In genomic region chr10:132580157-132580556, GRCh38 we compare ENCODE assay signal across 17 cellular contexts.
"Had no signal": no experiment of that assay in that cellular context is flagged by ENCODE, and none has a peak within 500 bp of the region (broad histone marks: within the 10 kb centered on the region; RNA-seq: fewer than 3 reads in every experiment).

No MANE protein-coding gene starts in this region.

- DNase-seq: activated CD4-positive, alpha-beta T cell treated with anti-CD3 and anti-CD28 coated beads for 4 hours; activated naive CD4-positive, alpha-beta T cell treated with anti-CD3 and anti-CD28 coated beads for 36 hours; cortex of kidney; effector memory CD4-positive, alpha-beta T cell; hypothalamus; left cardiac atrium; mucosa of descending colon; stimulated activated CD4-positive, alpha-beta T cell treated with anti-CD3 and anti-CD28 coated beads, Interleukin-4, amount 100 ng/mL, for 1 hour; stimulated activated CD8-positive, alpha-beta memory T cell treated with anti-CD3 and anti-CD28 coated beads, Interleukin-4, amount 100 ng/mL, for 48 hours; stimulated activated naive CD8-positive, alpha-beta T cell treated with anti-CD3 and anti-CD28 coated beads, Interleukin-15, amount 100 ng/mL, for 72 hours; testis; WERI-Rb-1 had no signal

- H3K27me3 Mint-ChIP-seq: central memory CD8-positive, alpha-beta T cell had no signal

- H3K9me3 Mint-ChIP-seq: activated naive CD4-positive, alpha-beta T cell treated with anti-CD3 and anti-CD28 coated beads for 36 hours; activated T-helper 1 cell treated with anti-CD3 and anti-CD28 coated beads, Interleukin-12 subunit alpha, Interleukin-12 subunit beta, Interleukin-2, Interleukin-4 antibody, amounts not matched to agents 30 ng/mL and 10 ng/mL and 1 ng/mL, durations not matched to agents 14 hours and 24 hours and 36 hours; central memory CD8-positive, alpha-beta T cell; nephron; stimulated activated naive CD8-positive, alpha-beta T cell treated with anti-CD3 and anti-CD28 coated beads, Interleukin-15, amount 100 ng/mL, for 72 hours; T-helper 2 cell treated with Interferon-gamma antibody and Interleukin-4, amounts not matched to agents 5 μg/mL and 100 μg/mL, for 36 hours had no signal

- H3K4me3 Mint-ChIP-seq: activated naive CD4-positive, alpha-beta T cell treated with anti-CD3 and anti-CD28 coated beads for 36 hours; activated T-helper 1 cell treated with anti-CD3 and anti-CD28 coated beads, Interleukin-12 subunit alpha, Interleukin-12 subunit beta, Interleukin-2, Interleukin-4 antibody, amounts not matched to agents 30 ng/mL and 10 ng/mL and 1 ng/mL, durations not matched to agents 14 hours and 24 hours and 36 hours; central memory CD8-positive, alpha-beta T cell; nephron; stimulated activated naive CD8-positive, alpha-beta T cell treated with anti-CD3 and anti-CD28 coated beads, Interleukin-15, amount 100 ng/mL, for 72 hours; T-helper 2 cell treated with Interferon-gamma antibody and Interleukin-4, amounts not matched to agents 5 μg/mL and 100 μg/mL, for 36 hours had no signal

- H3K36me3 ChIP-seq: WERI-Rb-1 had no signal

- H3K27ac ChIP-seq: epithelial cell of prostate, testis, WERI-Rb-1 had no signal

- H3K27ac Mint-ChIP-seq: activated naive CD4-positive, alpha-beta T cell treated with anti-CD3 and anti-CD28 coated beads for 36 hours; activated T-helper 1 cell treated with anti-CD3 and anti-CD28 coated beads, Interleukin-12 subunit alpha, Interleukin-12 subunit beta, Interleukin-2, Interleukin-4 antibody, amounts not matched to agents 30 ng/mL and 10 ng/mL and 1 ng/mL, durations not matched to agents 14 hours and 24 hours and 36 hours; stimulated activated naive CD8-positive, alpha-beta T cell treated with anti-CD3 and anti-CD28 coated beads, Interleukin-15, amount 100 ng/mL, for 72 hours; T-helper 2 cell treated with Interferon-gamma antibody and Interleukin-4, amounts not matched to agents 5 μg/mL and 100 μg/mL, for 36 hours had no signal

- H3K27me3 ChIP-seq: testis had no signal

- ATAC-seq: left cardiac atrium; mucosa of descending colon; stimulated activated naive CD8-positive, alpha-beta T cell treated with anti-CD3 and anti-CD28 coated beads, Interleukin-15, amount 100 ng/mL, for 72 hours had no signal

- H3K9me3 ChIP-seq: mucosa of descending colon, testis had no signal

- H3K4me3 ChIP-seq: mucosa of descending colon, testis had no signal
